1 cellular context compared by ENCODE assay signal in the genomic region with DNA sequence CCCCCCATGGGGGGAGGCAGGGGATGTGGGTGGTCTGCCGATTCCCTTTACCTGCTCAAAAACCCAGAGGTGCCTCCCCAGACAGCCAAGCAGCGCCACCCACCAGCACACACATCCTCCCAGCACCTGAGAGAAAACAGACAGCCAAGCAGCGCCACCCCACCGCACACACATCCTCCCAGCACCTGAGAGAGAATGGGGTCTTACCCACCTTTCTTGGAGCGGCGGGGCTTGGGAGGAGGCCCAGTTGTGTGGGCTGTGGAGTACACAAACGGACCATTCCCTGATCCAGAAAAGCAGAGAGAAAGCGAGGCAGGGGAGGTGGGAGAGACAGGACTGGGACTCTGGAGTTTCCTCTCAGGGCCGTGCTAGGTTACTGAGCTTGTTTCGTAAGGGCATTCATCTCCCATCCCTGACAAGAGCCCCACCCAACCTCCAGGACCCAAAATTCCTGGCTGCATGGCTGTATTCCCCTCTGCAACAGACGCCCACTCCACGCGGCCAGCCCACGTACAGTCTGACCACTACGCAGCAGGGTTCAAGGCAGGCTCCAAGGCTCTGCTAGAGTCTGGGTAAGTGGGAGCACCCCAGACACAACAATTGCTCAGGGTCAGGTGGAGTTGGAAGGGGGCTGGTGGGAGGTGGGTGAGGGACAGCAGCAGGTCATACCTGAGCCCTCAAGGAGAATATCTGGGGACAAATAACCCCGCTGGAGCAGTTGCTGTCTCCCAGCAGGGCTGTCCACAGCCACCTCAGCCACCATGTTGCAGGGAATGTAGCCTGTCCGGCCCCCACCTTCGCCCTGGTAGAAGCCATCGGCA.
TF ChIP-seq lines count a peak whose summit lies in the region.

No MANE protein-coding gene starts in this region.

TF ChIP-seq in H1, 55 proteins besides CTCF, POLR2A, EP300 and RAD21:
- TF ChIP-seq BRCA1 (IDR thresholded peaks at IDR 0.05; ENCODE audit: low read depth, low read length) (no peak), EZH2 (IDR thresholded peaks at IDR 0.05; ENCODE audit: low read depth, low read length, severe bottlenecking) (no peak), KDM5A (IDR thresholded peaks at IDR 0.05; ENCODE audit: low read length) (no peak), SIX5 (IDR thresholded peaks at IDR 0.05; ENCODE audit: low read depth, low read length) (no peak), HDAC2 (IDR thresholded peaks at IDR 0.05; ENCODE audit: borderline replicate concordance in 1 of 2, low read depth in 2 of 2, low read length in 2 of 2) (no peak), TAF7 (optimal IDR thresholded peaks at IDR 0.05; ENCODE audit: borderline replicate concordance, low read depth, low read length) (no peak), SP2 (IDR thresholded peaks at IDR 0.05; ENCODE audit: low read length) (no peak), PHF8 (conservative IDR thresholded peaks at IDR 0.05; ENCODE audit: low read depth, low read length) (no peak), TAF1 (IDR thresholded peaks at IDR 0.05; ENCODE audit: low read depth, low read length) (no peak), CHD1 (IDR thresholded peaks at IDR 0.05; ENCODE audit: low read depth, low read length) (no peak), GTF2F1 (IDR thresholded peaks at IDR 0.05; ENCODE audit: borderline replicate concordance, low read depth, low read length) (no peak), CBX5 (IDR thresholded peaks at IDR 0.05; ENCODE audit: low read depth, low read length) (no peak)
- TF ChIP-seq, protein P1, sequence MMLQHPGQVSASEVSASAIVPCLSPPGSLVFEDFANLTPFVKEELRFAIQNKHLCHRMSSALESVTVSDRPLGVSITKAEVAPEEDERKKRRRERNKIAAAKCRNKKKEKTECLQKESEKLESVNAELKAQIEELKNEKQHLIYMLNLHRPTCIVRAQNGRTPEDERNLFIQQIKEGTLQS (IDR thresholded peaks at IDR 0.05; ENCODE audit: insufficient read depth, low read depth, low read length) = no peak
TF ChIP-seq in H1: peak in this region for 0.
